23 cellular contexts compared by ENCODE assay signal in genomic region chr16:8590811-8591210, GRCh38. TPM values are rescaled to one million over a fixed set of nuclear protein-coding genes. Genes with fewer than 3 reads are reported as not detected.
DNase-seq lines count a peak whose midpoint lies in the region; ATAC-seq, FAIRE-seq and TF ChIP-seq lines count a peak whose summit lies in the region.
"Had no signal": no experiment of that assay in that cellular context is flagged by ENCODE, and none has a peak within 500 bp of the region (broad histone marks: within the 10 kb centered on the region; RNA-seq: fewer than 3 reads in every experiment).

No MANE protein-coding gene starts in this region.

- dilution Hi-C loops in IMR-90 (cut with HindIII; ENCODE audit: low sequenced_read_pairs, unreplicated experiment), result no loop called here

- peak overlapping the region; percentile 54 for H2BK5ac ChIP-seq in IMR-90 (ENCODE audit: low read depth, low read length, poor library complexity, severe bottlenecking)
- no peak overlapping the region for H2BK5ac ChIP-seq in H1 (ENCODE audit: low read depth, low read length)

- H2BK15ac ChIP-seq in IMR-90 (ENCODE audit: low read depth, low read length) (no peak overlapping the region), H1 (ENCODE audit: low read length) (peak overlapping the region; percentile 89)

- TF ChIP-seq CTCF in HEK293 (tag by site-specific recombination; IDR thresholded peaks at IDR 0.05) (no peak), IMR-90 (conservative IDR thresholded peaks at IDR 0.05; ENCODE audit: low read depth, low read length) (no peak), H1 (IDR thresholded peaks at IDR 0.05; ENCODE audit: control extremely low read depth in 1 of 3, insufficient read depth in 1 of 3, low read depth in 1 of 3, low read length in 3 of 3) (no peak), osteocyte (IDR thresholded peaks at IDR 0.05) (no peak)

- H3K4me3 ChIP-seq in HEK293 (ENCODE audit: low read depth, low read length) (no peak overlapping the region), IMR-90 (ENCODE audit: insufficient read depth, low read depth, low read length) (no peak overlapping the region), H1 (ENCODE audit: extremely low read depth in 1 of 4, insufficient read depth in 2 of 4, low read depth in 3 of 4, low read length in 4 of 4) (peak overlapping the region in 1 of 4 experiments; percentile 69; a peak in 1 of 8 replicates), iPS-20b (ENCODE audit: low read length) (peak overlapping the region; percentile 21; the same call in 1 of the 2 replicates)

- peaks cover 25% of the 10 kb centered on the region for H3K23me2 ChIP-seq in H1 (ENCODE audit: low read depth, low read length)

- H4K5ac ChIP-seq in IMR-90 (ENCODE audit: low read depth, low read length) (no peak overlapping the region), H1 (ENCODE audit: insufficient read length, low read depth, low read length) (no peak overlapping the region)

- H3K18ac ChIP-seq in IMR-90 (ENCODE audit: low read depth, low read length) (no peak overlapping the region), H1 (ENCODE audit: extremely low read depth, low read length) (no peak overlapping the region)

- TF ChIP-seq EP300 in H1 (IDR thresholded peaks at IDR 0.05; ENCODE audit: borderline replicate concordance in 1 of 2, low read depth in 2 of 2, low read length in 2 of 2), result no peak

- peaks cover 3% of the 10 kb centered on the region for H3K4me1 Mint-ChIP-seq in osteocyte (ENCODE audit: unreplicated experiment)

- H3K79me1 ChIP-seq in IMR-90 (ENCODE audit: low read depth in 1 of 2, low read length in 2 of 2) (no peaks in the 10 kb centered on the region), H1 (ENCODE audit: low read depth, low read length) (no peaks in the 10 kb centered on the region)

- H3K27ac Mint-ChIP-seq in osteocyte (ENCODE audit: unreplicated experiment), result no peak overlapping the region
- H3K27ac Mint-ChIP-seq: CD4-positive, alpha-beta memory T cell had no signal

- no peak overlapping the region for H2BK20ac ChIP-seq in IMR-90 (ENCODE audit: low read depth, low read length)
- 0 out of 2 replicates have a peak overlapping the region, but pooled peaks have one; percentile 15 for H2BK20ac ChIP-seq in H1 (ENCODE audit: low read length)

- H2AFZ ChIP-seq in IMR-90 (replicated peaks; ENCODE audit: low read length, poor library complexity) (no peak overlapping the region), H1 (ENCODE audit: low read length) (no peak overlapping the region)

- no peak overlapping the region for H4K8ac ChIP-seq in IMR-90 (ENCODE audit: low read depth in 2 of 2, low read length in 2 of 2)
- H4K8ac ChIP-seq in H1 (ENCODE audit: extremely low read depth, insufficient read depth, low read length), result no peak overlapping the region; the same call in 1 of the 2 replicates

- no peak for FAIRE-seq in H1 (lab: Jason Lieb, UNC)
- FAIRE-seq: GM12892, GM19239 had no signal

- H2AK5ac ChIP-seq in IMR-90 (ENCODE audit: low read depth, low read length), result no peak overlapping the region
- peak overlapping the region; percentile 98 for H2AK5ac ChIP-seq in H1 (ENCODE audit: low read depth, low read length)

- no peaks in the 10 kb centered on the region for H3K79me2 ChIP-seq in H1 (ENCODE audit: control insufficient read depth in 1 of 2, insufficient read depth in 2 of 2, low read length in 2 of 2)

- no peak overlapping the region for H3K9ac ChIP-seq in IMR-90 (ENCODE audit: low read depth, low read length)
- H3K9ac ChIP-seq in H1 (replicated peaks in 1 of 4; ENCODE audit: extremely low read depth in 1 of 4, low read depth in 3 of 4, low read length in 3 of 4), result peak overlapping the region in 1 of 4 experiments; percentile 18; a peak in 1 of 7 replicates
- no peak overlapping the region for H3K9ac ChIP-seq in iPS-20b (ENCODE audit: low read depth, low read length)

- no peaks in the 10 kb centered on the region for H4K20me1 ChIP-seq in IMR-90 (ENCODE audit: insufficient read depth, low read length)
- peaks cover 0 to 7% of the 10 kb centered on the region in 2 experiments for H4K20me1 ChIP-seq in H1 (replicated peaks in 1 of 2; ENCODE audit: control insufficient read depth in 1 of 2, insufficient read depth in 2 of 2, low read length in 2 of 2)

- no peak overlapping the region for H3K27ac ChIP-seq in HEK293 (ENCODE audit: extremely low read depth, low read depth, low read length)
- no peak overlapping the region for H3K27ac ChIP-seq in IMR-90 (ENCODE audit: insufficient read depth, low read length)
- H3K27ac ChIP-seq in H1 (ENCODE audit: low read depth, low read length), result no peak overlapping the region
- H3K27ac ChIP-seq in iPS-20b (ENCODE audit: low read length), result no peak overlapping the region

- H4K91ac ChIP-seq in IMR-90 (ENCODE audit: insufficient read depth, low read depth, low read length) (no peak overlapping the region), H1 (replicated peaks; ENCODE audit: insufficient read length, low read length) (no peak overlapping the region)

- peak overlapping the region; percentile 87; the same call in 1 of the 2 replicates for H2BK12ac ChIP-seq in H1 (ENCODE audit: low read depth, low read length)

- H2BK120ac ChIP-seq in IMR-90 (ENCODE audit: low read depth, low read length), result no peak overlapping the region
- H2BK120ac ChIP-seq in H1 (replicated peaks; ENCODE audit: low read depth, low read length), result no peak overlapping the region

- H3K9me1 ChIP-seq in IMR-90 (ENCODE audit: insufficient read depth, low read length), result no peaks in the 10 kb centered on the region

- TF ChIP-seq POLR2A in IMR-90 (IDR thresholded peaks at IDR 0.05; ENCODE audit: low read depth, low read length) (no peak), H1 (IDR thresholded peaks at IDR 0.05; ENCODE audit: control extremely low read depth in 1 of 2, low read depth in 2 of 2, low read length in 2 of 2) (no peak)

- H3K56ac ChIP-seq in IMR-90 (ENCODE audit: extremely low read depth, insufficient read depth, low read length), result no peak overlapping the region
- H3K56ac ChIP-seq in H1 (replicated peaks; ENCODE audit: insufficient read length, low read depth, low read length), result peak overlapping the region; percentile 94

- no peaks in the 10 kb centered on the region for H3K4me1 ChIP-seq in HEK293 (ENCODE audit: control insufficient read depth, insufficient read depth, low read length)
- no peaks in the 10 kb centered on the region for H3K4me1 ChIP-seq in IMR-90 (ENCODE audit: control insufficient read depth, insufficient read depth, low read length)
- peaks cover 0 to 12% (median 5%) of the 10 kb centered on the region in 4 experiments; a peak in 3 of 7 replicates for H3K4me1 ChIP-seq in H1 (replicated peaks in 1 of 4; ENCODE audit: control insufficient read depth in 3 of 4, insufficient read depth in 4 of 4, low read length in 3 of 4)
- H3K4me1 ChIP-seq in iPS-20b (ENCODE audit: insufficient read depth, low read length), result no peaks in the 10 kb centered on the region

- H3K36me3 Mint-ChIP-seq in osteocyte (ENCODE audit: unreplicated experiment), result no peaks in the 10 kb centered on the region

- no peaks in the 10 kb centered on the region for H3K9me3 Mint-ChIP-seq in osteocyte (ENCODE audit: unreplicated experiment)

- no peaks in the 10 kb centered on the region for H3K36me3 ChIP-seq in HEK293 (ENCODE audit: control insufficient read depth in 2 of 2, insufficient read depth in 1 of 2, low read length in 2 of 2)
- H3K36me3 ChIP-seq in IMR-90 (ENCODE audit: control insufficient read depth, insufficient read depth, low read length), result no peaks in the 10 kb centered on the region
- no peaks in the 10 kb centered on the region for H3K36me3 ChIP-seq in H1 (ENCODE audit: control insufficient read depth in 2 of 4, insufficient read depth in 4 of 4, low read length in 3 of 4)
- no peaks in the 10 kb centered on the region for H3K36me3 ChIP-seq in iPS-20b (ENCODE audit: insufficient read depth, low read depth, low read length)

- no peak overlapping the region for H3K4me3 Mint-ChIP-seq in osteocyte (ENCODE audit: unreplicated experiment)

- DNase-seq in IMR-90, result no peak
- no peak for DNase-seq in H1 (ENCODE audit: low read depth in 1 of 2, low spot score in 2 of 2)
- DNase-seq in GM19240 (ENCODE audit: insufficient read length, low spot score), result no peak
- no peak for DNase-seq in NCI-H128 (lab: John Stamatoyannopoulos, UW; ENCODE audit: unreplicated experiment)
- no peak for DNase-seq in osteocyte (ENCODE audit: extremely low spot score, unreplicated experiment)
- no peak for DNase-seq in activated CD4-positive, CD25-positive, alpha-beta regulatory T cell treated with anti-CD3 and anti-CD28 coated beads, Interleukin-2, amount 50 U/mL, for 72 hours
- DNase-seq: C1 segment of cervical spinal cord; Calu3; CD4-positive, alpha-beta memory T cell; COR-L47; DMS79 treated with DMSO at 0.1 percent for 48 hours; GF-D8; GOT3; HCEC 1CT had no signal

- WGBS in IMR-90 (ENCODE audit: extremely low coverage in 2 of 2, insufficient read length in 1 of 2), 2 experiments, result 70% methylated on average over 3 of the region's 3 CpGs; no CpG with 5 or more reads in 1 of the 2 experiments
- WGBS in H1 (ENCODE audit: extremely low coverage in 1 of 2, insufficient coverage in 1 of 2, insufficient read length in 1 of 2, insufficient replicate concordance in 2 of 2, low coverage in 1 of 2, low lambda C conversion rate in 2 of 2, missing lambda C conversion rate in 1 of 2), 2 experiments, result 87% methylated on average over 3 of the region's 3 CpGs; no CpG with 5 or more reads in 1 of the 2 experiments

- no peak for ATAC-seq in IMR-90 (ENCODE audit: low read depth)

- peaks cover 32% of the 10 kb centered on the region for H3K27me3 ChIP-seq in IMR-90 (ENCODE audit: control insufficient read depth, insufficient read depth, low read length)
- H3K27me3 ChIP-seq in H1 (replicated peaks in 1 of 4; ENCODE audit: control insufficient read depth in 3 of 4, extremely low read depth in 1 of 4, insufficient read depth in 3 of 4, low read length in 3 of 4), result peaks cover 10 to 33% (median 21%) of the 10 kb centered on the region in 4 experiments
- H3K27me3 ChIP-seq in iPS-20b (ENCODE audit: insufficient read depth, low read length), result peaks cover 81% of the 10 kb centered on the region

- H3K9me3 ChIP-seq in HEK293 (ENCODE audit: control insufficient read depth, insufficient read depth, low read depth, low read length), result no peaks in the 10 kb centered on the region
- H3K9me3 ChIP-seq in IMR-90 (ENCODE audit: control insufficient read depth, insufficient read depth, low read length), result peaks cover 2% of the 10 kb centered on the region; the same call in 1 of the 2 replicates
- H3K9me3 ChIP-seq in H1 (ENCODE audit: insufficient read depth in 2 of 2, low read depth in 1 of 2, low read length in 1 of 2), result peaks cover 0 to 4% of the 10 kb centered on the region in 2 experiments; a peak in 1 of 4 replicates
- H3K9me3 ChIP-seq in iPS-20b (ENCODE audit: insufficient read depth, low read depth, low read length), result no peaks in the 10 kb centered on the region

- intact Hi-C loops in IMR-90 (cut with micrococcal nuclease), result no loop called here

- H3K27me3 Mint-ChIP-seq in osteocyte (ENCODE audit: unreplicated experiment), result peaks cover 22% of the 10 kb centered on the region

- TF ChIP-seq RAD21 in IMR-90 (IDR thresholded peaks at IDR 0.05; ENCODE audit: low read length) (no peak), H1 (IDR thresholded peaks at IDR 0.05 in 1 of 2, conservative IDR thresholded peaks at IDR 0.05 in 1 of 2; ENCODE audit: low read depth in 2 of 2, low read length in 2 of 2) (no peak)

- no peak overlapping the region for H3K4me2 ChIP-seq in IMR-90 (ENCODE audit: low read depth, low read length)
- H3K4me2 ChIP-seq in H1 (ENCODE audit: insufficient read depth in 1 of 2, low read depth in 2 of 2, low read length in 2 of 2), result peak overlapping the region; percentile 89 to 100; a peak in 2 of 4 replicates

- CTCF ChIA-PET in HEK293 (lab: Yijun Ruan, JAX) (interaction anchor here (0.6 kb wide), 1 partner anchor 55 kb away, joined by 7 read pairs; no protein-coding TSS in a partner anchor), IMR-90 (lab: Yijun Ruan, JAX) (no interaction called here), H1 (lab: Charles Lee; ENCODE audit: partially characterized antibody) (interaction anchor here (2.6 to 12.4 kb wide), 2 partner anchors 20 to 46 kb away, joined by 18 to 162 read pairs; no protein-coding TSS in a partner anchor)

- H3K14ac ChIP-seq in IMR-90 (replicated peaks; ENCODE audit: low read depth, low read length) (no peak overlapping the region), H1 (ENCODE audit: insufficient read length) (no peak overlapping the region)

- no TSS peak for BruUV-seq in IMR-90 (replicated peaks; lab: Mats Ljungman, UMichigan)

- no peak overlapping the region for H3K23ac ChIP-seq in IMR-90 (ENCODE audit: low read depth, low read length)
- H3K23ac ChIP-seq in H1 (ENCODE audit: insufficient read length), result no peak overlapping the region

- H2AK9ac ChIP-seq in IMR-90 (replicated peaks; ENCODE audit: low read depth, low read length, poor library complexity), result no peak overlapping the region

- POLR2A ChIA-PET in HEK293 (lab: Yijun Ruan, JAX) (no interaction called here), IMR-90 (lab: Charles Lee; ENCODE audit: unreplicated experiment) (no interaction called here), H1 (lab: Charles Lee; ENCODE audit: partially characterized antibody) (interaction anchor here (1.2 kb wide), 1 partner anchor 31 kb away, joined by 4 read pairs; no protein-coding TSS in a partner anchor)

- in situ Hi-C loops in IMR-90 (cut with MboI; ENCODE audit: low sequenced_read_pairs), result no loop called here

- H3K4ac ChIP-seq in IMR-90 (ENCODE audit: low read depth, low read length), result no peak overlapping the region
- no peak overlapping the region for H3K4ac ChIP-seq in H1 (replicated peaks; ENCODE audit: insufficient read length, low read depth, low read length)

RNA-seq across cellular contexts. Expression of gene TMEM114, which starts 0.5 kb away (rescaled TPM):
- not detected in 2 replicates for total RNA-seq in IMR-90 (2012; rRNA removed)
- polyA plus RNA-seq in IMR-90 (2012; rRNA removed), result not detected in 2 replicates
- polyA plus RNA-seq in IMR-90 (2012; cell fraction: cytosol; rRNA removed), result not detected in 2 replicates
- not detected in 2 replicates for polyA plus RNA-seq in IMR-90 (2012; cell fraction: nucleus; rRNA removed; ENCODE audit: low replicate concordance)
- total RNA-seq in H1 (2021; fragmentation: NEBNext Ultra II Directional; extraction: Animal tissue kit (Norgen Biotek cat#: 25700)), result 1.6 TPM in 2 replicates
- polyA plus RNA-seq in H1 (2011; rRNA removed), result 2.9 and 5.4 TPM in 2 replicates
- 4.3 TPM for polyA plus RNA-seq in H1 (2011; cell fraction: cytosol; rRNA removed)
- polyA plus RNA-seq in H1 (2011; cell fraction: nucleus; rRNA removed), result 4.4 TPM
- 1.0 to 3.6 TPM (median 2.7 TPM) in 4 replicates for polyA plus RNA-seq in H1 (2012, experiment 1 of 2)
- polyA plus RNA-seq in H1 (2012, experiment 2 of 2), result 1.5 TPM
- polyA plus RNA-seq in H1 (2013, experiment 1 of 2), result 0.55 TPM
- 0.70 TPM for polyA plus RNA-seq in H1 (2013, experiment 2 of 2)
- polyA minus RNA-seq in H1 (2011; rRNA and poly(A)+ RNA removed), result 0.19 and 0.80 TPM in 2 replicates
- polyA minus RNA-seq in H1 (2011; cell fraction: cytosol; rRNA and poly(A)+ RNA removed), result not detected
- polyA minus RNA-seq in H1 (2011; cell fraction: nucleus; rRNA and poly(A)+ RNA removed), result not detected
- not detected in 2 replicates for total RNA-seq in osteocyte
- total RNA-seq: A172; Calu3; CD4-positive, alpha-beta memory T cell; Daoy; G401; H7 had no signal
- polyA plus RNA-seq: BJ; CD4-positive, alpha-beta memory T cell had no signal

RNA-seq across cellular contexts. Expression of gene METTL22, which starts 30.7 kb away (rescaled TPM):
- total RNA-seq in IMR-90 (2012; rRNA removed), result 27.2 and 38.3 TPM in 2 replicates
- polyA plus RNA-seq in IMR-90 (2012; rRNA removed), result 51.2 and 55.5 TPM in 2 replicates
- polyA plus RNA-seq in IMR-90 (2012; cell fraction: cytosol; rRNA removed), result 44.3 and 53.4 TPM in 2 replicates
- 130 and 132 TPM in 2 replicates for polyA plus RNA-seq in IMR-90 (2012; cell fraction: nucleus; rRNA removed; ENCODE audit: low replicate concordance)
- total RNA-seq in H1 (2021; fragmentation: NEBNext Ultra II Directional; extraction: Animal tissue kit (Norgen Biotek cat#: 25700)), result 56.0 and 56.7 TPM in 2 replicates
- 85.2 and 129 TPM in 2 replicates for polyA plus RNA-seq in H1 (2011; rRNA removed)
- 107 TPM for polyA plus RNA-seq in H1 (2011; cell fraction: cytosol; rRNA removed)
- polyA plus RNA-seq in H1 (2011; cell fraction: nucleus; rRNA removed), result 221 TPM
- polyA plus RNA-seq in H1 (2012, experiment 1 of 2), result 36.6 to 55.9 TPM (median 47.9 TPM) in 4 replicates
- 42.3 TPM for polyA plus RNA-seq in H1 (2012, experiment 2 of 2)
- 45.4 TPM for polyA plus RNA-seq in H1 (2013, experiment 1 of 2)
- 41.7 TPM for polyA plus RNA-seq in H1 (2013, experiment 2 of 2)
- 89.6 and 106 TPM in 2 replicates for polyA minus RNA-seq in H1 (2011; rRNA and poly(A)+ RNA removed)
- polyA minus RNA-seq in H1 (2011; cell fraction: cytosol; rRNA and poly(A)+ RNA removed), result 58.5 TPM
- 110 TPM for polyA minus RNA-seq in H1 (2011; cell fraction: nucleus; rRNA and poly(A)+ RNA removed)
- total RNA-seq in osteocyte, result 40.1 and 46.2 TPM in 2 replicates
